Comparison of ENCODE assay signal across 1 cellular context in the genomic region with DNA sequence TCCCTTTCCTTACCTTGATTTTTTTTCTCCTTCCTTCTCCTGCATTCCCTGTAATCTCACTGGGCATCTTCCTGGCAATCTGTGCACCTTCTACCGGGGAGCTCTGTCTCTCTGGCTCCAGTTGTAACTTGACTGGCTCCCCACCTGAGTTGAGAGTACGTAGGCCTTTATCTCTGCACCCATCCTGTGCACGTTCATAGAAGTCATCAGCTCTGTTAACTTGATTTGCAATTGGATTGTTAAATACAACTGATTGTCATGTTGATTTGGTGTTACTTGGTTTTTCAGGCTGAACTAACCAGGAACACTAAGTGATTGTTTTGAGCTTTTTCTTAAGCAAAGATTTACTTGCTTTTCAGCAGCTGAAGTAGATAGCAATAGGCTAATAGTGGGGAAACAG.
A peak's percentile ranks its signal among the peaks of the same experiment; 100 is the strongest.
TF ChIP-seq lines count a peak whose summit lies in the region.

No MANE protein-coding gene starts in this region.

TF ChIP-seq in H1, 55 proteins besides CTCF, POLR2A, EP300 and RAD21 (continued from another document):
- TF ChIP-seq, protein P1, sequence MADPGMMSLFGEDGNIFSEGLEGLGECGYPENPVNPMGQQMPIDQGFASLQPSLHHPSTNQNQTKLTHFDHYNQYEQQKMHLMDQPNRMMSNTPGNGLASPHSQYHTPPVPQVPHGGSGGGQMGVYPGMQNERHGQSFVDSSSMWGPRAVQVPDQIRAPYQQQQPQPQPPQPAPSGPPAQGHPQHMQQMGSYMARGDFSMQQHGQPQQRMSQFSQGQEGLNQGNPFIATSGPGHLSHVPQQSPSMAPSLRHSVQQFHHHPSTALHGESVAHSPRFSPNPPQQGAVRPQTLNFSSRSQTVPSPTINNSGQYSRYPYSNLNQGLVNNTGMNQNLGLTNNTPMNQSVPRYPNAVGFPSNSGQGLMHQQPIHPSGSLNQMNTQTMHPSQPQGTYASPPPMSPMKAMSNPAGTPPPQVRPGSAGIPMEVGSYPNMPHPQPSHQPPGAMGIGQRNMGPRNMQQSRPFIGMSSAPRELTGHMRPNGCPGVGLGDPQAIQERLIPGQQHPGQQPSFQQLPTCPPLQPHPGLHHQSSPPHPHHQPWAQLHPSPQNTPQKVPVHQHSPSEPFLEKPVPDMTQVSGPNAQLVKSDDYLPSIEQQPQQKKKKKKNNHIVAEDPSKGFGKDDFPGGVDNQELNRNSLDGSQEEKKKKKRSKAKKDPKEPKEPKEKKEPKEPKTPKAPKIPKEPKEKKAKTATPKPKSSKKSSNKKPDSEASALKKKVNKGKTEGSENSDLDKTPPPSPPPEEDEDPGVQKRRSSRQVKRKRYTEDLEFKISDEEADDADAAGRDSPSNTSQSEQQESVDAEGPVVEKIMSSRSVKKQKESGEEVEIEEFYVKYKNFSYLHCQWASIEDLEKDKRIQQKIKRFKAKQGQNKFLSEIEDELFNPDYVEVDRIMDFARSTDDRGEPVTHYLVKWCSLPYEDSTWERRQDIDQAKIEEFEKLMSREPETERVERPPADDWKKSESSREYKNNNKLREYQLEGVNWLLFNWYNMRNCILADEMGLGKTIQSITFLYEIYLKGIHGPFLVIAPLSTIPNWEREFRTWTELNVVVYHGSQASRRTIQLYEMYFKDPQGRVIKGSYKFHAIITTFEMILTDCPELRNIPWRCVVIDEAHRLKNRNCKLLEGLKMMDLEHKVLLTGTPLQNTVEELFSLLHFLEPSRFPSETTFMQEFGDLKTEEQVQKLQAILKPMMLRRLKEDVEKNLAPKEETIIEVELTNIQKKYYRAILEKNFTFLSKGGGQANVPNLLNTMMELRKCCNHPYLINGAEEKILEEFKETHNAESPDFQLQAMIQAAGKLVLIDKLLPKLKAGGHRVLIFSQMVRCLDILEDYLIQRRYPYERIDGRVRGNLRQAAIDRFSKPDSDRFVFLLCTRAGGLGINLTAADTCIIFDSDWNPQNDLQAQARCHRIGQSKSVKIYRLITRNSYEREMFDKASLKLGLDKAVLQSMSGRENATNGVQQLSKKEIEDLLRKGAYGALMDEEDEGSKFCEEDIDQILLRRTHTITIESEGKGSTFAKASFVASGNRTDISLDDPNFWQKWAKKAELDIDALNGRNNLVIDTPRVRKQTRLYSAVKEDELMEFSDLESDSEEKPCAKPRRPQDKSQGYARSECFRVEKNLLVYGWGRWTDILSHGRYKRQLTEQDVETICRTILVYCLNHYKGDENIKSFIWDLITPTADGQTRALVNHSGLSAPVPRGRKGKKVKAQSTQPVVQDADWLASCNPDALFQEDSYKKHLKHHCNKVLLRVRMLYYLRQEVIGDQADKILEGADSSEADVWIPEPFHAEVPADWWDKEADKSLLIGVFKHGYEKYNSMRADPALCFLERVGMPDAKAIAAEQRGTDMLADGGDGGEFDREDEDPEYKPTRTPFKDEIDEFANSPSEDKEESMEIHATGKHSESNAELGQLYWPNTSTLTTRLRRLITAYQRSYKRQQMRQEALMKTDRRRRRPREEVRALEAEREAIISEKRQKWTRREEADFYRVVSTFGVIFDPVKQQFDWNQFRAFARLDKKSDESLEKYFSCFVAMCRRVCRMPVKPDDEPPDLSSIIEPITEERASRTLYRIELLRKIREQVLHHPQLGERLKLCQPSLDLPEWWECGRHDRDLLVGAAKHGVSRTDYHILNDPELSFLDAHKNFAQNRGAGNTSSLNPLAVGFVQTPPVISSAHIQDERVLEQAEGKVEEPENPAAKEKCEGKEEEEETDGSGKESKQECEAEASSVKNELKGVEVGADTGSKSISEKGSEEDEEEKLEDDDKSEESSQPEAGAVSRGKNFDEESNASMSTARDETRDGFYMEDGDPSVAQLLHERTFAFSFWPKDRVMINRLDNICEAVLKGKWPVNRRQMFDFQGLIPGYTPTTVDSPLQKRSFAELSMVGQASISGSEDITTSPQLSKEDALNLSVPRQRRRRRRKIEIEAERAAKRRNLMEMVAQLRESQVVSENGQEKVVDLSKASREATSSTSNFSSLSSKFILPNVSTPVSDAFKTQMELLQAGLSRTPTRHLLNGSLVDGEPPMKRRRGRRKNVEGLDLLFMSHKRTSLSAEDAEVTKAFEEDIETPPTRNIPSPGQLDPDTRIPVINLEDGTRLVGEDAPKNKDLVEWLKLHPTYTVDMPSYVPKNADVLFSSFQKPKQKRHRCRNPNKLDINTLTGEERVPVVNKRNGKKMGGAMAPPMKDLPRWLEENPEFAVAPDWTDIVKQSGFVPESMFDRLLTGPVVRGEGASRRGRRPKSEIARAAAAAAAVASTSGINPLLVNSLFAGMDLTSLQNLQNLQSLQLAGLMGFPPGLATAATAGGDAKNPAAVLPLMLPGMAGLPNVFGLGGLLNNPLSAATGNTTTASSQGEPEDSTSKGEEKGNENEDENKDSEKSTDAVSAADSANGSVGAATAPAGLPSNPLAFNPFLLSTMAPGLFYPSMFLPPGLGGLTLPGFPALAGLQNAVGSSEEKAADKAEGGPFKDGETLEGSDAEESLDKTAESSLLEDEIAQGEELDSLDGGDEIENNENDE (IDR thresholded peaks at IDR 0.05; ENCODE audit: insufficient replicate concordance, low read length), result peak; percentile 72
- TF ChIP-seq TBP (IDR thresholded peaks at IDR 0.05; ENCODE audit: low read depth, low read length) (0 out of 2 replicates have a peak, but pooled peaks have one; percentile 28), POU5F1 (IDR thresholded peaks at IDR 0.05; ENCODE audit: low read depth, low read length) (peak; percentile 67; the same call in 1 of the 2 replicates), HDAC2 (IDR thresholded peaks at IDR 0.05; ENCODE audit: borderline replicate concordance in 1 of 2, low read depth in 2 of 2, low read length in 2 of 2) (0 out of 4 replicates have a peak, but pooled peaks of 1 of the 2 experiments have one; percentile 45), ASH2L (IDR thresholded peaks at IDR 0.05; ENCODE audit: low read length) (peak; percentile 39), TAF1 (IDR thresholded peaks at IDR 0.05; ENCODE audit: low read depth, low read length) (0 out of 2 replicates have a peak, but pooled peaks have one; percentile 27), CHD2 (IDR thresholded peaks at IDR 0.05; ENCODE audit: low read length) (no peak), PHF8 (conservative IDR thresholded peaks at IDR 0.05; ENCODE audit: low read depth, low read length) (no peak), GTF2F1 (IDR thresholded peaks at IDR 0.05; ENCODE audit: borderline replicate concordance, low read depth, low read length) (no peak), NRF1 (IDR thresholded peaks at IDR 0.05; ENCODE audit: low read depth, low read length) (no peak), NANOG (IDR thresholded peaks at IDR 0.05; ENCODE audit: insufficient read depth, low read depth, low read length, poor library complexity, severe bottlenecking) (peak; percentile 65), SP2 (IDR thresholded peaks at IDR 0.05; ENCODE audit: low read length) (no peak)
TF ChIP-seq in H1: peak in this region for 7.
